ENCODE assay signal across 20 cellular contexts in genomic region chr4:128177376-128177959, GRCh38.
DNase-seq lines count a peak whose midpoint lies in the region; ATAC-seq lines count a peak whose summit lies in the region.
"Had no signal": no experiment of that assay in that cellular context is flagged by ENCODE, and none has a peak within 500 bp of the region (broad histone marks: within the 10 kb centered on the region; RNA-seq: fewer than 3 reads in every experiment).

No MANE protein-coding gene starts in this region.

- H3K27me3 Mint-ChIP-seq in stimulated activated naive CD8-positive, alpha-beta T cell treated with anti-CD3 and anti-CD28 coated beads, Interleukin-15, amount 100 ng/mL, for 72 hours: no peaks in the 10 kb centered on the region
- H3K27me3 Mint-ChIP-seq: activated CD4-positive, alpha-beta memory T cell treated with anti-CD3 and anti-CD28 coated beads for 36 hours; natural killer cell treated with Interleukin-12 subunit alpha and Interleukin-12 subunit beta and Interleukin-15 and Interleukin-18, amount 100 ng/mL, for 72 hours; stimulated activated memory B cell treated with anti-CD40 and anti-IgM and Interleukin-4, amounts not matched to agents 10 μg/mL and 1 μg/mL and 100 μg/mL, for 72 hours had no signal

- H3K4me3 Mint-ChIP-seq in stimulated activated naive CD8-positive, alpha-beta T cell treated with anti-CD3 and anti-CD28 coated beads, Interleukin-15, amount 100 ng/mL, for 72 hours: no peak overlapping the region
- H3K4me3 Mint-ChIP-seq in stimulated activated effector memory CD8-positive, alpha-beta T cell treated with anti-CD3 and anti-CD28 coated beads, Interleukin-12 subunit alpha, Interleukin-12 subunit beta, amount 100 ng/mL, for 72 hours: no peak overlapping the region
- H3K4me3 Mint-ChIP-seq: activated CD4-positive, alpha-beta memory T cell treated with anti-CD3 and anti-CD28 coated beads for 36 hours; activated naive CD4-positive, alpha-beta T cell treated with anti-CD3 and anti-CD28 coated beads for 36 hours; H9; natural killer cell treated with Interleukin-12 subunit alpha and Interleukin-12 subunit beta and Interleukin-15 and Interleukin-18, amount 100 ng/mL, for 72 hours; stimulated activated memory B cell treated with anti-CD40 and anti-IgM and Interleukin-4, amounts not matched to agents 10 μg/mL and 1 μg/mL and 100 μg/mL, for 72 hours had no signal

- peak; percentile 63 for ATAC-seq in stimulated activated naive CD8-positive, alpha-beta T cell treated with anti-CD3 and anti-CD28 coated beads, Interleukin-15, Interleukin-2, amounts not matched to agents 100 U/mL and 50 U/mL, for 24 hours
- ATAC-seq in stimulated activated naive CD8-positive, alpha-beta T cell treated with anti-CD3 and anti-CD28 coated beads, Interleukin-15, amount 100 ng/mL, for 72 hours: no peak
- ATAC-seq in HG03442 (IDR thresholded peaks at IDR 0.05; ENCODE audit: unreplicated experiment) (peak; percentile 62), GM18519 (IDR thresholded peaks at IDR 0.05; ENCODE audit: low FRiP score, unreplicated experiment) (no peak)
- ATAC-seq in stimulated activated effector memory CD8-positive, alpha-beta T cell treated with anti-CD3 and anti-CD28 coated beads, Interleukin-12 subunit alpha, Interleukin-12 subunit beta, amount 100 ng/mL, for 72 hours: peak; percentile 73
- ATAC-seq: left lung; natural killer cell treated with Interleukin-12 subunit alpha and Interleukin-12 subunit beta and Interleukin-15 and Interleukin-18, amount 100 ng/mL, for 72 hours; right cardiac atrium; stimulated activated memory B cell treated with anti-CD40 and anti-IgM and Interleukin-4, amounts not matched to agents 10 μg/mL and 1 μg/mL and 100 μg/mL, for 72 hours; upper lobe of right lung had no signal

- H3K9me3 Mint-ChIP-seq in stimulated activated naive CD8-positive, alpha-beta T cell treated with anti-CD3 and anti-CD28 coated beads, Interleukin-15, amount 100 ng/mL, for 72 hours: no peaks in the 10 kb centered on the region
- no peaks in the 10 kb centered on the region for H3K9me3 Mint-ChIP-seq in stimulated activated effector memory CD8-positive, alpha-beta T cell treated with anti-CD3 and anti-CD28 coated beads, Interleukin-12 subunit alpha, Interleukin-12 subunit beta, amount 100 ng/mL, for 72 hours
- H3K9me3 Mint-ChIP-seq: activated CD4-positive, alpha-beta memory T cell treated with anti-CD3 and anti-CD28 coated beads for 36 hours; activated naive CD4-positive, alpha-beta T cell treated with anti-CD3 and anti-CD28 coated beads for 36 hours; natural killer cell treated with Interleukin-12 subunit alpha and Interleukin-12 subunit beta and Interleukin-15 and Interleukin-18, amount 100 ng/mL, for 72 hours; stimulated activated memory B cell treated with anti-CD40 and anti-IgM and Interleukin-4, amounts not matched to agents 10 μg/mL and 1 μg/mL and 100 μg/mL, for 72 hours had no signal

- H3K36me3 Mint-ChIP-seq in stimulated activated effector memory CD8-positive, alpha-beta T cell treated with anti-CD3 and anti-CD28 coated beads, Interleukin-12 subunit alpha, Interleukin-12 subunit beta, amount 100 ng/mL, for 72 hours: peaks cover 6% of the 10 kb centered on the region
- H3K36me3 Mint-ChIP-seq: activated CD4-positive, alpha-beta memory T cell treated with anti-CD3 and anti-CD28 coated beads for 36 hours; natural killer cell treated with Interleukin-12 subunit alpha and Interleukin-12 subunit beta and Interleukin-15 and Interleukin-18, amount 100 ng/mL, for 72 hours had no signal

- no peak overlapping the region for H3K27ac Mint-ChIP-seq in stimulated activated naive CD8-positive, alpha-beta T cell treated with anti-CD3 and anti-CD28 coated beads, Interleukin-15, amount 100 ng/mL, for 72 hours
- no peak overlapping the region for H3K27ac Mint-ChIP-seq in stimulated activated effector memory CD8-positive, alpha-beta T cell treated with anti-CD3 and anti-CD28 coated beads, Interleukin-12 subunit alpha, Interleukin-12 subunit beta, amount 100 ng/mL, for 72 hours
- H3K27ac Mint-ChIP-seq: activated CD4-positive, alpha-beta memory T cell treated with anti-CD3 and anti-CD28 coated beads for 36 hours; activated naive CD4-positive, alpha-beta T cell treated with anti-CD3 and anti-CD28 coated beads for 36 hours; H9; natural killer cell treated with Interleukin-12 subunit alpha and Interleukin-12 subunit beta and Interleukin-15 and Interleukin-18, amount 100 ng/mL, for 72 hours; stimulated activated memory B cell treated with anti-CD40 and anti-IgM and Interleukin-4, amounts not matched to agents 10 μg/mL and 1 μg/mL and 100 μg/mL, for 72 hours had no signal

- no peak for DNase-seq in stimulated activated naive CD8-positive, alpha-beta T cell treated with anti-CD3 and anti-CD28 coated beads, Interleukin-15, Interleukin-2, amounts not matched to agents 100 U/mL and 50 U/mL, for 24 hours
- no peak for DNase-seq in stimulated activated naive CD8-positive, alpha-beta T cell treated with anti-CD3 and anti-CD28 coated beads, Interleukin-15, amount 100 ng/mL, for 72 hours
- peak; percentile 63 for DNase-seq in amniotic epithelial cell (ENCODE audit: low read depth)
- DNase-seq in stimulated activated effector memory CD8-positive, alpha-beta T cell treated with anti-CD3 and anti-CD28 coated beads, Interleukin-12 subunit alpha, Interleukin-12 subunit beta, amount 100 ng/mL, for 72 hours (ENCODE audit: low spot score in 2 of 2): no peak
- no peak for DNase-seq in activated effector memory CD4-positive, alpha-beta T cell treated with anti-CD3 and anti-CD28 coated beads, Interleukin-2, amount 50 U/mL, for 16 hours
- no peak for DNase-seq in SIG-M5 (lab: John Stamatoyannopoulos, UW)
- DNase-seq: activated CD4-positive, alpha-beta memory T cell treated with anti-CD3 and anti-CD28 coated beads for 36 hours; activated naive CD4-positive, alpha-beta T cell treated with anti-CD3 and anti-CD28 coated beads for 36 hours; central memory CD4-positive, alpha-beta T cell; H9; head of caudate nucleus; left lung; NCI-H1436 treated with DMSO at 0.1 percent for 48 hours; right cardiac atrium; stimulated activated CD4-positive, alpha-beta T cell treated with anti-CD3 and anti-CD28 coated beads, Interleukin-4, amount 100 ng/mL, for 24 hours; upper lobe of right lung had no signal

- no peaks in the 10 kb centered on the region for H3K4me1 Mint-ChIP-seq in stimulated activated naive CD8-positive, alpha-beta T cell treated with anti-CD3 and anti-CD28 coated beads, Interleukin-15, amount 100 ng/mL, for 72 hours
- no peaks in the 10 kb centered on the region for H3K4me1 Mint-ChIP-seq in stimulated activated effector memory CD8-positive, alpha-beta T cell treated with anti-CD3 and anti-CD28 coated beads, Interleukin-12 subunit alpha, Interleukin-12 subunit beta, amount 100 ng/mL, for 72 hours
- H3K4me1 Mint-ChIP-seq: H9 had no signal

Comparison
In these comparisons a context has a peak if more than half of its experiments do, and no peak if none do; other contexts are left out.
1. ATAC-seq: peak in stimulated activated naive CD8-positive, alpha-beta T cell treated with anti-CD3 and anti-CD28 coated beads, Interleukin-15, Interleukin-2, amounts not matched to agents 100 U/mL and 50 U/mL, for 24 hours (single experiment), HG03442 (single experiment) and stimulated activated effector memory CD8-positive, alpha-beta T cell treated with anti-CD3 and anti-CD28 coated beads, Interleukin-12 subunit alpha, Interleukin-12 subunit beta, amount 100 ng/mL, for 72 hours (single experiment); none in stimulated activated naive CD8-positive, alpha-beta T cell treated with anti-CD3 and anti-CD28 coated beads, Interleukin-15, amount 100 ng/mL, for 72 hours (single experiment) and GM18519 (single experiment).